8 cellular contexts compared by ENCODE assay signal in the genomic region with DNA sequence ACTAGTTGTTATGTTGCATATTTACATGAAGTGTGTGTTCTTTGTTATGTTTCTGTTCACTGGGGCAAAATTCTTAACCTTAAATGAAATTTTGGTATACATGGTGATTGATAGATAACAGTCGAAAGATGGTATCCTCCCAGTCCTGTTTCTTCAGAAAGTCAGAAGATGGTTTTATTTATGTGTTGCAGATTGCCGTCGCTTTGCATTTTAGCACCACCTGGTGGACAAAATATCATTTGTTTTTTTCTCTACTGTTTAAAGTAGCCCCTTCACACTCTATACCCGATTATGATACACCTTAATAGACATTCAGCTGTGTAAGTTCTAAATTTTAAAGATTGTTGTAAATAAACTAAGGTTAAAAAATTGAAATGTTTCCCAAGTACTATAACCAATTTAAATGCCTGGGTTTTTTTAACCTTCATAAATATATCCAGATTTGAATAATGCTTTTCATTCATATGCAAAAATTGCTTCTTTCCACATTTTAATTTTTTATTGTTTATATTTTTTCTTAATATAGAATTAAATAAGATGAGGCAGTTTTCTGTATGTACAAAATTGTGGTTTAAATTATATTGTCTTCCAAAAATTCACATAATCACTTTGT.
DNase-seq lines count a peak whose midpoint lies in the region; ATAC-seq and TF ChIP-seq lines count a peak whose summit lies in the region.

No MANE protein-coding gene starts in this region.

- POLR2A ChIA-PET in naive thymus-derived CD4-positive, alpha-beta T cell (lab: Charles Lee) = interaction anchor here (0.8 kb wide), 1 partner anchor 241 kb away, joined by 3 read pairs; no protein-coding TSS in a partner anchor

- H3K36me3 ChIP-seq in CD4-positive, CD25-positive, alpha-beta regulatory T cell (ENCODE audit: control insufficient read depth, insufficient read depth, low read length) = no peaks in the 10 kb centered on the region
- H3K36me3 ChIP-seq in SU-DHL-6 (ENCODE audit: low read length) = peaks cover 2% of the 10 kb centered on the region; the same call in 1 of the 2 replicates
- H3K36me3 ChIP-seq in naive thymus-derived CD4-positive, alpha-beta T cell (ENCODE audit: control insufficient read depth in 2 of 3, insufficient read depth in 3 of 3, low read length in 3 of 3) = no peaks in the 10 kb centered on the region

- peaks cover 8% of the 10 kb centered on the region; the same call in 1 of the 2 replicates for H3F3A ChIP-seq in SU-DHL-6 (ENCODE audit: insufficient read depth)

- H3K9me3 Mint-ChIP-seq in CD4-positive, CD25-positive, alpha-beta regulatory T cell = no peaks in the 10 kb centered on the region
- no peaks in the 10 kb centered on the region for H3K9me3 Mint-ChIP-seq in naive thymus-derived CD4-positive, alpha-beta T cell

- ATAC-seq in CD4-positive, CD25-positive, alpha-beta regulatory T cell (ENCODE audit: low read depth in 2 of 2) = peak; percentile 48 to 73
- ATAC-seq in GM18505 (IDR thresholded peaks at IDR 0.05; ENCODE audit: unreplicated experiment) = peak; percentile 83
- ATAC-seq in HG02798 (IDR thresholded peaks at IDR 0.05; ENCODE audit: poor library complexity, unreplicated experiment) = peak; percentile 85
- peak; percentile 69 for ATAC-seq in naive thymus-derived CD4-positive, alpha-beta T cell

- peaks cover 0 to 5% (median 4%) of the 10 kb centered on the region in 4 donors for H3K4me1 Mint-ChIP-seq in CD4-positive, CD25-positive, alpha-beta regulatory T cell
- peaks cover 0 to 5% (median 4%) of the 10 kb centered on the region in 7 donors for H3K4me1 Mint-ChIP-seq in naive thymus-derived CD4-positive, alpha-beta T cell

- no peak overlapping the region for H3K9ac ChIP-seq in SU-DHL-6 (ENCODE audit: low read length)

- H4K20me1 ChIP-seq in SU-DHL-6 (ENCODE audit: low read depth, low read length) = no peaks in the 10 kb centered on the region

- H2AFZ ChIP-seq in SU-DHL-6 (ENCODE audit: low read depth, low read length, severe bottlenecking) = no peak overlapping the region

- no peaks in the 10 kb centered on the region for H3K27me3 Mint-ChIP-seq in CD4-positive, CD25-positive, alpha-beta regulatory T cell
- no peaks in the 10 kb centered on the region for H3K27me3 Mint-ChIP-seq in naive thymus-derived CD4-positive, alpha-beta T cell

- CTCF ChIA-PET in naive thymus-derived CD4-positive, alpha-beta T cell (lab: Charles Lee) = interaction anchor here (1.3 kb wide), 1 partner anchor 10 kb away, joined by 4 read pairs; no protein-coding TSS in a partner anchor

- no peak overlapping the region for H3K4me3 ChIP-seq in CD4-positive, CD25-positive, alpha-beta regulatory T cell (ENCODE audit: low read depth, low read length)
- H3K4me3 ChIP-seq in SU-DHL-6 (ENCODE audit: insufficient read depth, low read length, poor library complexity, severe bottlenecking) = no peak overlapping the region
- no peak overlapping the region for H3K4me3 ChIP-seq in epithelial cell of proximal tubule (ENCODE audit: low read depth, low read length)
- no peak overlapping the region for H3K4me3 ChIP-seq in naive thymus-derived CD4-positive, alpha-beta T cell (ENCODE audit: low read length)

- no peaks in the 10 kb centered on the region for H3K27me3 ChIP-seq in CD4-positive, CD25-positive, alpha-beta regulatory T cell (ENCODE audit: control insufficient read depth, insufficient read depth, low read length)
- no peaks in the 10 kb centered on the region for H3K27me3 ChIP-seq in SU-DHL-6 (ENCODE audit: low read length)
- no peaks in the 10 kb centered on the region for H3K27me3 ChIP-seq in naive thymus-derived CD4-positive, alpha-beta T cell (ENCODE audit: control insufficient read depth in 2 of 2, insufficient read depth in 2 of 2, low read length in 2 of 2)

- intact Hi-C loops in naive thymus-derived CD4-positive, alpha-beta T cell (cut with micrococcal nuclease) = loop anchor here (1.0 to 10.0 kb wide), 9 partner anchors 150 to 1543 kb away; no protein-coding TSS in a partner anchor

- H3K79me2 ChIP-seq in SU-DHL-6 (ENCODE audit: insufficient read depth, low read length) = peaks cover 21% of the 10 kb centered on the region

- no peaks in the 10 kb centered on the region for H3K9me3 ChIP-seq in CD4-positive, CD25-positive, alpha-beta regulatory T cell (ENCODE audit: control insufficient read depth in 2 of 2, low read length in 2 of 2)
- no peaks in the 10 kb centered on the region for H3K9me3 ChIP-seq in SU-DHL-6 (ENCODE audit: insufficient read depth, low read length)
- H3K9me3 ChIP-seq in naive thymus-derived CD4-positive, alpha-beta T cell (ENCODE audit: control insufficient read depth in 2 of 3, low read length in 3 of 3) = no peaks in the 10 kb centered on the region

- H3K27ac ChIP-seq in CD4-positive, CD25-positive, alpha-beta regulatory T cell (ENCODE audit: insufficient read depth, low read length, poor library complexity, severe bottlenecking) = no peak overlapping the region
- peak overlapping the region; percentile 13; the same call in 1 of the 2 replicates for H3K27ac ChIP-seq in SU-DHL-6 (ENCODE audit: low read depth, low read length)
- H3K27ac ChIP-seq in naive thymus-derived CD4-positive, alpha-beta T cell (ENCODE audit: low read depth, low read length) = no peak overlapping the region

- H3K4me2 ChIP-seq in SU-DHL-6 (ENCODE audit: low read depth, low read length, poor library complexity, severe bottlenecking) = peak overlapping the region; percentile 34

- H3K4me3 Mint-ChIP-seq in CD4-positive, CD25-positive, alpha-beta regulatory T cell = no peak overlapping the region
- no peak overlapping the region for H3K4me3 Mint-ChIP-seq in naive thymus-derived CD4-positive, alpha-beta T cell

- peak overlapping the region in 1 of 3 donors; percentile 39 for H3K27ac Mint-ChIP-seq in CD4-positive, CD25-positive, alpha-beta regulatory T cell
- H3K27ac Mint-ChIP-seq in naive thymus-derived CD4-positive, alpha-beta T cell = no peak overlapping the region

- DNase-seq in CD4-positive, CD25-positive, alpha-beta regulatory T cell = peak in 2 of 3 donors; percentile 52 to 78
- DNase-seq in NCI-H1105 (lab: John Stamatoyannopoulos, UW) = peak; percentile 30
- no peak for DNase-seq in epithelial cell of proximal tubule (ENCODE audit: low read depth)
- peak in 7 of 9 donors; percentile 10 to 52 (median 48) for DNase-seq in naive thymus-derived CD4-positive, alpha-beta T cell
- DNase-seq in activated gamma-delta T cell (lab: John Stamatoyannopoulos, UW) = no peak

- no peaks in the 10 kb centered on the region for H3K36me3 Mint-ChIP-seq in CD4-positive, CD25-positive, alpha-beta regulatory T cell
- H3K36me3 Mint-ChIP-seq in naive thymus-derived CD4-positive, alpha-beta T cell = no peaks in the 10 kb centered on the region

- H3K4me1 ChIP-seq in CD4-positive, CD25-positive, alpha-beta regulatory T cell (ENCODE audit: control insufficient read depth, insufficient read depth, low read length, poor library complexity, severe bottlenecking) = no peaks in the 10 kb centered on the region
- H3K4me1 ChIP-seq in naive thymus-derived CD4-positive, alpha-beta T cell (ENCODE audit: control insufficient read depth in 2 of 2, insufficient read depth in 2 of 2, low read length in 2 of 2) = no peaks in the 10 kb centered on the region

- H3K9me2 ChIP-seq in SU-DHL-6 (replicated peaks; ENCODE audit: insufficient read depth, low read length) = no peaks in the 10 kb centered on the region

- TF ChIP-seq POLR2A in GM18505 (IDR thresholded peaks at IDR 0.05; ENCODE audit: borderline replicate concordance, extremely low read depth, insufficient read depth, insufficient read length) = no peak

- peak; percentile 33 for TF ChIP-seq CTCF in SU-DHL-6 (IDR thresholded peaks at IDR 0.05; ENCODE audit: insufficient read depth, low read length, poor library complexity, severe bottlenecking)
- peak; percentile 71 for TF ChIP-seq CTCF in epithelial cell of proximal tubule (conservative IDR thresholded peaks at IDR 0.05; ENCODE audit: low read depth, low read length)

Comparison
In these comparisons a context has a peak if more than half of its experiments do, and no peak if none do; other contexts are left out.
1. DNase-seq: peak in CD4-positive, CD25-positive, alpha-beta regulatory T cell (2 of 3), NCI-H1105 (single experiment) and naive thymus-derived CD4-positive, alpha-beta T cell (7 of 9); none in epithelial cell of proximal tubule (single experiment) and activated gamma-delta T cell (single experiment).
2. Peak in every context shown above with its lines, with median percentiles within 50 percentile points of each other: ATAC-seq.